In the genomic region with DNA sequence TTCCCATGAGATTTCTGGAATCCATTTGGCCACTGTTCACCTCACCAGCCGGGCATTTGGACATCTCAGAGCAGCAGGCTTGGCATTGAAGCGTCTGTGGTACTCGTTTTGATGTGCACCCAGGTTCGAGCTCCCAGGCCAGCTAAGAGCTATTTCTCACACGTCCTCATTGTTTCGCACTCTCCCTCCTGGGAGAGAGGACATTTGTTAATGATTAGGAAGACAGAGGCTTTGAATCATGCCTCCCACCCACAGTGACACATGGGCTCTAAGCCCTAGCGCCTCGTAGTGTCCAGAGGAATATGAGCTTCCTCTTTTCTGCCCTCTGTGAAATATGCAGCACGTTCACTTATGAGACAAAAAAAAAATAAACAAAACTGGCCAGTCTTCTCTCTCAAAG, we compare ENCODE assay signal across 13 cellular contexts.
DNase-seq lines count a peak whose midpoint lies in the region; ATAC-seq, FAIRE-seq and TF ChIP-seq lines count a peak whose summit lies in the region.
"Had no signal": no experiment of that assay in that cellular context is flagged by ENCODE, and none has a peak within 500 bp of the region (broad histone marks: within the 10 kb centered on the region; RNA-seq: fewer than 3 reads in every experiment).

No MANE protein-coding gene starts in this region.

- POLR2A ChIA-PET in HepG2 (lab: Yijun Ruan, JAX) = no interaction called here

- H3K9ac ChIP-seq in liver (ENCODE audit: low read depth in 1 of 2, low read length in 2 of 2) (no peak overlapping the region), HepG2 (ENCODE audit: insufficient read depth, low read depth, low read length) (no peak overlapping the region), adipocyte (ENCODE audit: low read length) (no peak overlapping the region)
- H3K9ac ChIP-seq: BLaER1 had no signal

- no peaks in the 10 kb centered on the region for H3K79me2 ChIP-seq in HepG2 (ENCODE audit: insufficient read depth, low read length)

- in situ Hi-C loops in HepG2 (cut with HindIII; ENCODE audit: extremely low pct_ligation_motif_present, low pct_unique_long_range_greater_than_20kb) = no loop called here

- CTCF ChIA-PET in HepG2 (lab: Yijun Ruan, JAX; ENCODE audit: low intra/inter-chr PET ratio, low total read pairs) = no interaction called here

- TF ChIP-seq POLR2A in HepG2 (IDR thresholded peaks at IDR 0.05; ENCODE audit: insufficient read depth in 1 of 2, low read depth in 2 of 2, low read length in 2 of 2) = no peak

- no peak overlapping the region for H3K4me2 ChIP-seq in HepG2 (ENCODE audit: low read depth, low read length)

- DNase-seq in HepG2 (ENCODE audit: low spot score) (no peak), adipocyte (ENCODE audit: low read depth) (peak; percentile 40), iPS-NIHi7 (ENCODE audit: extremely low spot score) (peak; percentile 22), T1000 (lab: John Stamatoyannopoulos, UW) (no peak), NK-92 (lab: John Stamatoyannopoulos, UW; ENCODE audit: unreplicated experiment) (no peak), caudate nucleus (lab: John Stamatoyannopoulos, UW) (no peak)
- no peak for DNase-seq in activated CD8-positive, alpha-beta memory T cell treated with anti-CD3 and anti-CD28 coated beads for 24 hours
- DNase-seq: GOT3, NCI-H1930, SHP77 treated with DMSO at 0.1 percent for 48 hours had no signal

- ATAC-seq in HepG2 = no peak

- TF ChIP-seq RAD21 in liver (IDR thresholded peaks at IDR 0.05) = peak; percentile 64 to 70
- TF ChIP-seq RAD21 in HepG2 (CRISPR knock-in tag; IDR thresholded peaks at IDR 0.05) = no peak

- no peaks in the 10 kb centered on the region for H4K20me1 ChIP-seq in HepG2 (ENCODE audit: insufficient read depth, low read length)
- H4K20me1 ChIP-seq: BLaER1 had no signal

- H3K27me3 ChIP-seq in liver (ENCODE audit: control insufficient read depth in 4 of 4, insufficient read depth in 4 of 4, low read length in 3 of 4) = no peaks in the 10 kb centered on the region
- H3K27me3 ChIP-seq in HepG2 (ENCODE audit: control insufficient read depth in 1 of 2, insufficient read depth in 2 of 2, low read length in 2 of 2) = no peaks in the 10 kb centered on the region
- no peaks in the 10 kb centered on the region for H3K27me3 ChIP-seq in adipocyte (replicated peaks; ENCODE audit: control insufficient read depth, insufficient read depth, low read length)
- H3K27me3 ChIP-seq: BLaER1, right atrium auricular region had no signal

- no peak overlapping the region for H2AFZ ChIP-seq in HepG2 (ENCODE audit: low read length)

- H3K27ac ChIP-seq in liver (ENCODE audit: low read depth in 1 of 2, low read length in 2 of 2) = peak overlapping the region; percentile 43 to 47
- H3K27ac ChIP-seq in HepG2 (ENCODE audit: extremely low read length, insufficient read depth, low read length) = no peak overlapping the region
- no peak overlapping the region for H3K27ac ChIP-seq in caudate nucleus (ENCODE audit: low read depth, low read length)
- H3K27ac ChIP-seq: BLaER1, right atrium auricular region had no signal

- H3K4me3 ChIP-seq in liver (ENCODE audit: low read depth in 1 of 3, low read length in 3 of 3) (peak overlapping the region in 1 of 3 donors; percentile 10), HepG2 (replicated peaks in 1 of 3; ENCODE audit: insufficient read depth in 1 of 3, low read depth in 2 of 3, low read length in 3 of 3) (no peak overlapping the region), adipocyte (ENCODE audit: low read length) (peak overlapping the region; percentile 12)
- H3K4me3 ChIP-seq: BLaER1, right atrium auricular region had no signal

- H3K36me3 ChIP-seq in liver (ENCODE audit: control insufficient read depth in 4 of 4, insufficient read depth in 3 of 4, low read depth in 1 of 4, low read length in 3 of 4) = no peaks in the 10 kb centered on the region
- H3K36me3 ChIP-seq in HepG2 (replicated peaks in 1 of 2; ENCODE audit: control insufficient read depth in 1 of 2, insufficient read depth in 2 of 2, low read length in 2 of 2) = no peaks in the 10 kb centered on the region
- no peaks in the 10 kb centered on the region for H3K36me3 ChIP-seq in adipocyte (ENCODE audit: control insufficient read depth, insufficient read depth, low read length, severe bottlenecking)
- H3K36me3 ChIP-seq: right atrium auricular region had no signal

- H3K4me1 ChIP-seq in liver (ENCODE audit: control insufficient read depth in 4 of 4, insufficient read depth in 4 of 4, low read length in 3 of 4) = peaks cover 0 to 9% (median 4%) of the 10 kb centered on the region in 4 donors
- H3K4me1 ChIP-seq in HepG2 (ENCODE audit: insufficient read depth, low read length) = no peaks in the 10 kb centered on the region
- peaks cover 14% of the 10 kb centered on the region for H3K4me1 ChIP-seq in adipocyte (ENCODE audit: control insufficient read depth, insufficient read depth, low read length)
- H3K4me1 ChIP-seq: right atrium auricular region had no signal

- TF ChIP-seq CTCF in liver (IDR thresholded peaks at IDR 0.05; ENCODE audit: low read depth, low read length, missing input control) (no peak), HepG2 (CRISPR knock-in tag; IDR thresholded peaks at IDR 0.05) (no peak)

- H3K9me3 ChIP-seq in liver (ENCODE audit: control insufficient read depth in 4 of 4, low read length in 3 of 4) = no peaks in the 10 kb centered on the region
- H3K9me3 ChIP-seq in HepG2 (ENCODE audit: low read length) = peaks cover 27% of the 10 kb centered on the region; the same call in 1 of the 2 replicates
- peaks cover 3% of the 10 kb centered on the region for H3K9me3 ChIP-seq in adipocyte (ENCODE audit: control insufficient read depth, low read length)
- H3K9me3 ChIP-seq: right atrium auricular region had no signal

- 40% methylated on average over 9 of the region's 9 CpGs for WGBS in liver
- 22% methylated on average over 9 of the region's 9 CpGs for WGBS in HepG2 (ENCODE audit: low lambda C conversion rate)

- no TSS peak for BruUV-seq in HepG2 (replicated peaks; lab: Mats Ljungman, UMichigan)

- intact Hi-C loops in HepG2 (cut with micrococcal nuclease; ENCODE audit: unreplicated experiment) = no loop called here

- FAIRE-seq in HepG2 (lab: Jason Lieb, UNC) = no peak

- TF ChIP-seq EP300 in HepG2 (IDR thresholded peaks at IDR 0.05; ENCODE audit: low read depth in 2 of 2, low read length in 2 of 2) = no peak
- no peak for TF ChIP-seq EP300 in HepG2 (CRISPR knock-in tag; IDR thresholded peaks at IDR 0.05; ENCODE audit: borderline replicate concordance)

TF ChIP-seq in liver, 16 proteins besides CTCF, POLR2A, EP300 and RAD21 (continues in another document):
- TF ChIP-seq FOXA1 (IDR thresholded peaks at IDR 0.05) (no peak), FOXA2 (IDR thresholded peaks at IDR 0.05) (no peak), NR2F2 (IDR thresholded peaks at IDR 0.05) (no peak), TAF1 (conservative IDR thresholded peaks at IDR 0.05) (peak; percentile 19)
- TF ChIP-seq, protein P1, sequence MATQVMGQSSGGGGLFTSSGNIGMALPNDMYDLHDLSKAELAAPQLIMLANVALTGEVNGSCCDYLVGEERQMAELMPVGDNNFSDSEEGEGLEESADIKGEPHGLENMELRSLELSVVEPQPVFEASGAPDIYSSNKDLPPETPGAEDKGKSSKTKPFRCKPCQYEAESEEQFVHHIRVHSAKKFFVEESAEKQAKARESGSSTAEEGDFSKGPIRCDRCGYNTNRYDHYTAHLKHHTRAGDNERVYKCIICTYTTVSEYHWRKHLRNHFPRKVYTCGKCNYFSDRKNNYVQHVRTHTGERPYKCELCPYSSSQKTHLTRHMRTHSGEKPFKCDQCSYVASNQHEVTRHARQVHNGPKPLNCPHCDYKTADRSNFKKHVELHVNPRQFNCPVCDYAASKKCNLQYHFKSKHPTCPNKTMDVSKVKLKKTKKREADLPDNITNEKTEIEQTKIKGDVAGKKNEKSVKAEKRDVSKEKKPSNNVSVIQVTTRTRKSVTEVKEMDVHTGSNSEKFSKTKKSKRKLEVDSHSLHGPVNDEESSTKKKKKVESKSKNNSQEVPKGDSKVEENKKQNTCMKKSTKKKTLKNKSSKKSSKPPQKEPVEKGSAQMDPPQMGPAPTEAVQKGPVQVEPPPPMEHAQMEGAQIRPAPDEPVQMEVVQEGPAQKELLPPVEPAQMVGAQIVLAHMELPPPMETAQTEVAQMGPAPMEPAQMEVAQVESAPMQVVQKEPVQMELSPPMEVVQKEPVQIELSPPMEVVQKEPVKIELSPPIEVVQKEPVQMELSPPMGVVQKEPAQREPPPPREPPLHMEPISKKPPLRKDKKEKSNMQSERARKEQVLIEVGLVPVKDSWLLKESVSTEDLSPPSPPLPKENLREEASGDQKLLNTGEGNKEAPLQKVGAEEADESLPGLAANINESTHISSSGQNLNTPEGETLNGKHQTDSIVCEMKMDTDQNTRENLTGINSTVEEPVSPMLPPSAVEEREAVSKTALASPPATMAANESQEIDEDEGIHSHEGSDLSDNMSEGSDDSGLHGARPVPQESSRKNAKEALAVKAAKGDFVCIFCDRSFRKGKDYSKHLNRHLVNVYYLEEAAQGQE (IDR thresholded peaks at IDR 0.05) = no peak

TF ChIP-seq in HepG2, 621 proteins besides CTCF, POLR2A, EP300 and RAD21 (continues in another document):
- TF ChIP-seq ZNF589 (CRISPR knock-in tag; conservative IDR thresholded peaks at IDR 0.05) = no peak
- TF ChIP-seq, protein P2, sequence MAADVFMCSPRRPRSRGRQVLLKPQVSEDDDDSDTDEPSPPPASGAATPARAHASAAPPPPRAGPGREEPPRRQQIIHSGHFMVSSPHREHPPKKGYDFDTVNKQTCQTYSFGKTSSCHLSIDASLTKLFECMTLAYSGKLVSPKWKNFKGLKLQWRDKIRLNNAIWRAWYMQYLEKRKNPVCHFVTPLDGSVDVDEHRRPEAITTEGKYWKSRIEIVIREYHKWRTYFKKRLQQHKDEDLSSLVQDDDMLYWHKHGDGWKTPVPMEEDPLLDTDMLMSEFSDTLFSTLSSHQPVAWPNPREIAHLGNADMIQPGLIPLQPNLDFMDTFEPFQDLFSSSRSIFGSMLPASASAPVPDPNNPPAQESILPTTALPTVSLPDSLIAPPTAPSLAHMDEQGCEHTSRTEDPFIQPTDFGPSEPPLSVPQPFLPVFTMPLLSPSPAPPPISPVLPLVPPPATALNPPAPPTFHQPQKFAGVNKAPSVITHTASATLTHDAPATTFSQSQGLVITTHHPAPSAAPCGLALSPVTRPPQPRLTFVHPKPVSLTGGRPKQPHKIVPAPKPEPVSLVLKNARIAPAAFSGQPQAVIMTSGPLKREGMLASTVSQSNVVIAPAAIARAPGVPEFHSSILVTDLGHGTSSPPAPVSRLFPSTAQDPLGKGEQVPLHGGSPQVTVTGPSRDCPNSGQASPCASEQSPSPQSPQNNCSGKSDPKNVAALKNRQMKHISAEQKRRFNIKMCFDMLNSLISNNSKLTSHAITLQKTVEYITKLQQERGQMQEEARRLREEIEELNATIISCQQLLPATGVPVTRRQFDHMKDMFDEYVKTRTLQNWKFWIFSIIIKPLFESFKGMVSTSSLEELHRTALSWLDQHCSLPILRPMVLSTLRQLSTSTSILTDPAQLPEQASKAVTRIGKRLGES (CRISPR knock-in tag; IDR thresholded peaks at IDR 0.05; ENCODE audit: borderline replicate concordance) = no peak

Comparison
In these comparisons a context has a peak if more than half of its experiments do, and no peak if none do; other contexts are left out.
1. H3K27ac ChIP-seq: peak in liver (2 of 2); none in HepG2 (single experiment) and caudate nucleus (single experiment).
2. DNase-seq: peak in adipocyte (single experiment) and iPS-NIHi7 (single experiment); none in HepG2 (single experiment), T1000 (single experiment), activated CD8-positive, alpha-beta memory T cell treated with anti-CD3 and anti-CD28 coated beads for 24 hours (single experiment), NK-92 (single experiment) and caudate nucleus (0 of 61).